1 cellular context compared by ENCODE assay signal in the genomic region with DNA sequence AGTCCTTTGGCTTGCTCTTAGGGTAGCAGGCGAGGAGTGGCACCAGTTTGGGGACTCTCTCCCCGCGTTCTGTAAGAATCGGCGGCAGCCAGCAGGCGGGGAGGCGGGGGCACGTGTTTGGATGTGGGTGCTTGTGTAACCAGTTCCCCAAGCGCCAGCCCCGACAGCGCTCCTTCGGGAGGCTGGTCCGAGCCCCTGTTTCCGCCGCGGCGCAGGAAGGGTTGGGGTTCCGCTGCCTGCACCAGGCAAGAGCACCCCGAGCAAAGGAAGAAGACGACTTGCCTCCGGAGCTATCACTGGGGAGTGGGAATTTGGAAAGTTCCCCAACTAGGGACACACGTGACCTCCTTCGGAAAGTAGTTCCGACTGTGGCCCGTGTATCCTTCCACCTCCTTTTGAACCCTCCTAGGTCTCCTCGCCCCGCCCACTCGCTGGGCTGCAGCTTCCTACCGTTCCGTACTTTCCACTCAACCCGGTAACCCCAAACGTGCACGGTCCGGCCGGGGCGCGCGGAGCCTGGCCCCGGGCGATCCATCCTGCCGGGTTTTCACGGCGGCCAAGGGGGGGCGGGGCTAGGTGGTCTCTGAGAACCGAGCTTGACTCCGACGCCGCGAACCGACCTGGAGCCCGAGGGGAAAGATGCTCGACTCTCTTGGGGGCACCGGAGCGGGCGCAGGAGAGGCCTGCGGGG.
A peak's percentile ranks its signal among the peaks of the same experiment; 100 is the strongest.
TF ChIP-seq lines count a peak whose summit lies in the region.

No MANE protein-coding gene starts in this region.

TF ChIP-seq in HepG2, 621 proteins besides CTCF, POLR2A, EP300 and RAD21 (continued from another document):
- TF ChIP-seq PRDM10 (CRISPR knock-in tag; IDR thresholded peaks at IDR 0.05; ENCODE audit: low read depth) = peak; percentile 67; the same call in 1 of the 2 replicates
- peak; percentile 71 for TF ChIP-seq HNF4A (CRISPR knock-in tag; IDR thresholded peaks at IDR 0.05)
- TF ChIP-seq SALL2 (CRISPR knock-in tag; IDR thresholded peaks at IDR 0.05) = peak; percentile 85; the same call in 1 of the 2 replicates
- peak; percentile 67 for TF ChIP-seq BCL6 (CRISPR knock-in tag; IDR thresholded peaks at IDR 0.05)
- peak; percentile 96 for TF ChIP-seq CBFB (CRISPR knock-in tag; IDR thresholded peaks at IDR 0.05)
- TF ChIP-seq ELF3 (CRISPR knock-in tag; IDR thresholded peaks at IDR 0.05) = peak; percentile 84
- TF ChIP-seq ATM (IDR thresholded peaks at IDR 0.05; ENCODE audit: borderline replicate concordance) = no peak
- no peak for TF ChIP-seq ZNF33A (CRISPR knock-in tag; IDR thresholded peaks at IDR 0.05; ENCODE audit: borderline replicate concordance)
- no peak for TF ChIP-seq ZZZ3 (CRISPR knock-in tag; IDR thresholded peaks at IDR 0.05; ENCODE audit: borderline replicate concordance)
- TF ChIP-seq PAX8 (CRISPR knock-in tag; IDR thresholded peaks at IDR 0.05; ENCODE audit: borderline replicate concordance) = no peak; the same call in 1 of the 2 replicates
- TF ChIP-seq ARNT2 (CRISPR knock-in tag; IDR thresholded peaks at IDR 0.05; ENCODE audit: low read depth) = peak; percentile 59
- TF ChIP-seq ZNF781 (CRISPR knock-in tag; IDR thresholded peaks at IDR 0.05; ENCODE audit: borderline replicate concordance, not compliant biosample characterization) = no peak
- TF ChIP-seq FOSL2 (CRISPR knock-in tag; IDR thresholded peaks at IDR 0.05) = peak; percentile 62
- peak; percentile 91 for TF ChIP-seq ZNF253 (CRISPR knock-in tag; IDR thresholded peaks at IDR 0.05; ENCODE audit: borderline replicate concordance)
- TF ChIP-seq, protein P1, sequence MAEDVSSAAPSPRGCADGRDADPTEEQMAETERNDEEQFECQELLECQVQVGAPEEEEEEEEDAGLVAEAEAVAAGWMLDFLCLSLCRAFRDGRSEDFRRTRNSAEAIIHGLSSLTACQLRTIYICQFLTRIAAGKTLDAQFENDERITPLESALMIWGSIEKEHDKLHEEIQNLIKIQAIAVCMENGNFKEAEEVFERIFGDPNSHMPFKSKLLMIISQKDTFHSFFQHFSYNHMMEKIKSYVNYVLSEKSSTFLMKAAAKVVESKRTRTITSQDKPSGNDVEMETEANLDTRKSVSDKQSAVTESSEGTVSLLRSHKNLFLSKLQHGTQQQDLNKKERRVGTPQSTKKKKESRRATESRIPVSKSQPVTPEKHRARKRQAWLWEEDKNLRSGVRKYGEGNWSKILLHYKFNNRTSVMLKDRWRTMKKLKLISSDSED (CRISPR knock-in tag; IDR thresholded peaks at IDR 0.05) = no peak
- TF ChIP-seq MZF1 (CRISPR knock-in tag; IDR thresholded peaks at IDR 0.05; ENCODE audit: borderline replicate concordance) = 0 out of 2 replicates have a peak, but pooled peaks have one; percentile 34
- peak; percentile 43; the same call in 1 of the 2 replicates for TF ChIP-seq TMF1 (CRISPR knock-in tag; IDR thresholded peaks at IDR 0.05; ENCODE audit: low read depth)
- peak; percentile 42; the same call in 1 of the 2 replicates for TF ChIP-seq ZSCAN22 (CRISPR knock-in tag; IDR thresholded peaks at IDR 0.05)
- no peak for TF ChIP-seq DPF2 (CRISPR knock-in tag; IDR thresholded peaks at IDR 0.05; ENCODE audit: borderline replicate concordance, low read depth)
- peak; percentile 89; the same call in 1 of the 2 replicates for TF ChIP-seq REPIN1 (CRISPR knock-in tag; IDR thresholded peaks at IDR 0.05; ENCODE audit: borderline replicate concordance, low read depth)
- no peak for TF ChIP-seq MBD4 (IDR thresholded peaks at IDR 0.05; ENCODE audit: borderline replicate concordance, low read length)
- TF ChIP-seq ASH2L (IDR thresholded peaks at IDR 0.05; ENCODE audit: insufficient read length, low read depth, low read length) = peak; percentile 79
- no peak; the same call in 1 of the 2 replicates for TF ChIP-seq ZNF75D (CRISPR knock-in tag; IDR thresholded peaks at IDR 0.05; ENCODE audit: borderline replicate concordance)
- TF ChIP-seq, protein P2, sequence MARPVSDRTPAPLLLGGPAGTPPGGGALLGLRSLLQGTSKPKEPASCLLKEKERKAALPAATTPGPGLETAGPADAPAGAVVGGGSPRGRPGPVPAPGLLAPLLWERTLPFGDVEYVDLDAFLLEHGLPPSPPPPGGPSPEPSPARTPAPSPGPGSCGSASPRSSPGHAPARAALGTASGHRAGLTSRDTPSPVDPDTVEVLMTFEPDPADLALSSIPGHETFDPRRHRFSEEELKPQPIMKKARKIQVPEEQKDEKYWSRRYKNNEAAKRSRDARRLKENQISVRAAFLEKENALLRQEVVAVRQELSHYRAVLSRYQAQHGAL (CRISPR knock-in tag; IDR thresholded peaks at IDR 0.05; ENCODE audit: not compliant biosample characterization) = no peak
- TF ChIP-seq ZNF777 (CRISPR knock-in tag; IDR thresholded peaks at IDR 0.05) = peak; percentile 91
